ENCODE assay signal across 19 cellular contexts in the genomic region with DNA sequence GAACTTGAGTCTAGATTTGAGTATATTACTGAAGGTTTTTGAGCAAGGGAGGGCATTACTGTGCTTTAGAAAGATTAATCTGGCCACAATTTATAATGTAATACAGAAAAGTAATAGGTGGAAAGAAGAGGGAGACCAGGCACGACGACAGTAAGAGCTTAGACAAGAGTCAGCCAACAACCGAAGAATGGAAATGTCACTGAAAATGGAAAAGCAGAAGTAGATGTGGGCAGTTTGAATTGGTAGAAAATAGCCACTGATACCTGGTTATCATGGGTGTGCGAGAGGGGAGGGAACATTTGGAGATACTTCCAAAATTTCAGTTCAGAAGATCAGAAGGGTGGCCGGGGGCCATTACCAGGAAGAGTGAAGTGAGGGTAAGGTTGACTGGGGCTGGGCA.
"Had no signal": no experiment of that assay in that cellular context is flagged by ENCODE, and none has a peak within 500 bp of the region (broad histone marks: within the 10 kb centered on the region; RNA-seq: fewer than 3 reads in every experiment).

No MANE protein-coding gene starts in this region.

- H3K27ac ChIP-seq: breast epithelium, colonic mucosa, gastroesophageal sphincter, heart left ventricle, neural progenitor cell, spleen, upper lobe of left lung had no signal

- DNase-seq: activated CD4-positive, alpha-beta memory T cell treated with anti-CD3 and anti-CD28 coated beads for 36 hours; activated CD4-positive, alpha-beta T cell treated with anti-CD3 and anti-CD28 coated beads for 48 hours; activated gamma-delta T cell treated with Interleukin-2 at 50 U/mL for 16 hours; colonic mucosa; endodermal cell; heart left ventricle; islet precursor cell; left cardiac atrium; spleen; stimulated activated CD4-positive, alpha-beta T cell treated with anti-CD3 and anti-CD28 coated beads, Interleukin-4, amount 100 ng/mL, for 1 hour; stimulated activated naive CD8-positive, alpha-beta T cell treated with anti-CD3 and anti-CD28 coated beads, Interleukin-15, Interleukin-2, amounts not matched to agents 100 U/mL and 50 U/mL, for 24 hours; upper lobe of left lung had no signal

- FAIRE-seq: astrocyte had no signal

- H3K4me3 Mint-ChIP-seq: activated CD4-positive, alpha-beta memory T cell treated with anti-CD3 and anti-CD28 coated beads for 36 hours; activated naive CD4-positive, alpha-beta T cell treated with anti-CD3 and anti-CD28 coated beads, Interleukin-2, amount 50 U/mL, for 24 hours; activated T-helper 1 cell treated with anti-CD3 and anti-CD28 coated beads, Interleukin-12 subunit alpha, Interleukin-12 subunit beta, Interleukin-2, Interleukin-4 antibody, amounts not matched to agents 30 ng/mL and 10 ng/mL and 1 ng/mL, durations not matched to agents 14 hours and 24 hours and 36 hours; endodermal cell; neural progenitor cell had no signal

- H3K27ac Mint-ChIP-seq: activated CD4-positive, alpha-beta memory T cell treated with anti-CD3 and anti-CD28 coated beads for 36 hours; activated naive CD4-positive, alpha-beta T cell treated with anti-CD3 and anti-CD28 coated beads, Interleukin-2, amount 50 U/mL, for 24 hours; activated T-helper 1 cell treated with anti-CD3 and anti-CD28 coated beads, Interleukin-12 subunit alpha, Interleukin-12 subunit beta, Interleukin-2, Interleukin-4 antibody, amounts not matched to agents 30 ng/mL and 10 ng/mL and 1 ng/mL, durations not matched to agents 14 hours and 24 hours and 36 hours; endodermal cell; neural progenitor cell had no signal

- H3K27me3 Mint-ChIP-seq: activated CD4-positive, alpha-beta memory T cell treated with anti-CD3 and anti-CD28 coated beads for 36 hours; activated naive CD4-positive, alpha-beta T cell treated with anti-CD3 and anti-CD28 coated beads, Interleukin-2, amount 50 U/mL, for 24 hours had no signal

- H3K36me3 ChIP-seq: breast epithelium, colonic mucosa, gastroesophageal sphincter, heart left ventricle, neural progenitor cell, spleen, upper lobe of left lung had no signal

- H3K36me3 Mint-ChIP-seq: neural progenitor cell had no signal

- H3K9me3 ChIP-seq: breast epithelium, colonic mucosa, gastroesophageal sphincter, heart left ventricle, spleen, upper lobe of left lung had no signal

- H3K4me3 ChIP-seq: breast epithelium, colonic mucosa, gastroesophageal sphincter, heart left ventricle, neural progenitor cell, spleen, upper lobe of left lung had no signal

- H3K9me3 Mint-ChIP-seq: activated CD4-positive, alpha-beta memory T cell treated with anti-CD3 and anti-CD28 coated beads for 36 hours; activated naive CD4-positive, alpha-beta T cell treated with anti-CD3 and anti-CD28 coated beads, Interleukin-2, amount 50 U/mL, for 24 hours; activated T-helper 1 cell treated with anti-CD3 and anti-CD28 coated beads, Interleukin-12 subunit alpha, Interleukin-12 subunit beta, Interleukin-2, Interleukin-4 antibody, amounts not matched to agents 30 ng/mL and 10 ng/mL and 1 ng/mL, durations not matched to agents 14 hours and 24 hours and 36 hours; endodermal cell; neural progenitor cell had no signal

- H3K4me1 ChIP-seq: breast epithelium, colonic mucosa, neural progenitor cell had no signal

- H3K27me3 ChIP-seq: breast epithelium, colonic mucosa, gastroesophageal sphincter, heart left ventricle, neural progenitor cell, spleen, upper lobe of left lung had no signal

- ATAC-seq: gastroesophageal sphincter; heart left ventricle; left cardiac atrium; SK-N-SH treated with all-trans-retinoic acid at 6 μM for 48 hours; stimulated activated naive CD8-positive, alpha-beta T cell treated with anti-CD3 and anti-CD28 coated beads, Interleukin-15, Interleukin-2, amounts not matched to agents 100 U/mL and 50 U/mL, for 24 hours had no signal

- H3K4me1 Mint-ChIP-seq: neural progenitor cell had no signal
